ENCODE assay signal across 34 cellular contexts in genomic region chr21:20519076-20519475, GRCh38.
DNase-seq lines count a peak whose midpoint lies in the region; ATAC-seq, FAIRE-seq and TF ChIP-seq lines count a peak whose summit lies in the region.
"Had no signal": no experiment of that assay in that cellular context is flagged by ENCODE, and none has a peak within 500 bp of the region (broad histone marks: within the 10 kb centered on the region; RNA-seq: fewer than 3 reads in every experiment).

No MANE protein-coding gene starts in this region.

- no peaks in the 10 kb centered on the region for H4K20me1 ChIP-seq in HepG2 (ENCODE audit: insufficient read depth, low read length)
- H4K20me1 ChIP-seq in SU-DHL-6 (ENCODE audit: low read depth, low read length): no peaks in the 10 kb centered on the region
- no peaks in the 10 kb centered on the region for H4K20me1 ChIP-seq in K562 (replicated peaks; ENCODE audit: control insufficient read depth, insufficient read depth, low read length)
- H4K20me1 ChIP-seq: BLaER1; BLaER1 treated with 17β-estradiol and CSF1 and Interleukin-3, amounts not matched to agents 10 nM and 100 nM had no signal

- H3K4me3 ChIP-seq in HepG2 (replicated peaks in 1 of 3; ENCODE audit: insufficient read depth in 1 of 3, low read depth in 2 of 3, low read length in 3 of 3) (no peak overlapping the region), right lobe of liver (no peak overlapping the region), A549 (no peak overlapping the region), SU-DHL-6 (ENCODE audit: insufficient read depth, low read length, poor library complexity, severe bottlenecking) (no peak overlapping the region), K562 (no peak overlapping the region)
- H3K4me3 ChIP-seq: BLaER1; BLaER1 treated with 17β-estradiol and CSF1 and Interleukin-3, amounts not matched to agents 10 nM and 100 nM had no signal

- H3K9me3 ChIP-seq in HepG2 (ENCODE audit: low read length) (peaks cover 81% of the 10 kb centered on the region), right lobe of liver (no peaks in the 10 kb centered on the region), A549 (no peaks in the 10 kb centered on the region), SU-DHL-6 (ENCODE audit: insufficient read depth, low read length) (no peaks in the 10 kb centered on the region), K562 (replicated peaks; ENCODE audit: control insufficient read depth, insufficient read depth, low read depth, low read length) (no peaks in the 10 kb centered on the region)
- H3K9me3 ChIP-seq: BE2C; BLaER1; BLaER1 treated with 17β-estradiol and CSF1 and Interleukin-3, amounts not matched to agents 10 nM and 100 nM; Caco-2 had no signal

- TF ChIP-seq POLR2A in HepG2 (IDR thresholded peaks at IDR 0.05; ENCODE audit: insufficient read depth in 1 of 2, low read depth in 2 of 2, low read length in 2 of 2) (no peak), right lobe of liver (IDR thresholded peaks at IDR 0.05) (no peak), A549 (IDR thresholded peaks at IDR 0.05; ENCODE audit: low read length) (no peak), K562 (conservative IDR thresholded peaks at IDR 0.05) (no peak)

- no TSS peak for BruUV-seq in HepG2 (replicated peaks; lab: Mats Ljungman, UMichigan)
- BruUV-seq in K562 (replicated peaks; lab: Mats Ljungman, UMichigan): no TSS peak

- no peaks in the 10 kb centered on the region for H3K9me2 ChIP-seq in SU-DHL-6 (replicated peaks; ENCODE audit: insufficient read depth, low read length)

- H3K9ac ChIP-seq in HepG2 (ENCODE audit: insufficient read depth, low read depth, low read length): no peak overlapping the region
- H3K9ac ChIP-seq in SU-DHL-6 (ENCODE audit: low read length): no peak overlapping the region
- H3K9ac ChIP-seq in K562 (ENCODE audit: insufficient read depth in 1 of 2, low read depth in 2 of 2, low read length in 2 of 2): no peak overlapping the region
- H3K9ac ChIP-seq: BLaER1; BLaER1 treated with 17β-estradiol and CSF1 and Interleukin-3, amounts not matched to agents 10 nM and 100 nM had no signal

- no peaks in the 10 kb centered on the region for H3K9me1 ChIP-seq in K562 (ENCODE audit: control insufficient read depth, insufficient read depth, low read length)

- H3K4me1 ChIP-seq in HepG2 (ENCODE audit: insufficient read depth, low read length) (no peaks in the 10 kb centered on the region), right lobe of liver (no peaks in the 10 kb centered on the region), A549 (no peaks in the 10 kb centered on the region), K562 (replicated peaks in 1 of 2; ENCODE audit: control insufficient read depth in 2 of 2, insufficient read depth in 2 of 2, low read length in 2 of 2) (no peaks in the 10 kb centered on the region)
- H3K4me1 ChIP-seq: BE2C; BLaER1; BLaER1 treated with 17β-estradiol and CSF1 and Interleukin-3, amounts not matched to agents 10 nM and 100 nM; Caco-2 had no signal

- TF ChIP-seq EP300 in HepG2 (IDR thresholded peaks at IDR 0.05; ENCODE audit: low read depth in 2 of 2, low read length in 2 of 2): no peak
- TF ChIP-seq EP300 in HepG2 (CRISPR knock-in tag; IDR thresholded peaks at IDR 0.05; ENCODE audit: borderline replicate concordance): no peak
- no peak for TF ChIP-seq EP300 in A549 (IDR thresholded peaks at IDR 0.05)
- TF ChIP-seq EP300 in K562 (IDR thresholded peaks at IDR 0.05; ENCODE audit: low read length): no peak

- no peaks in the 10 kb centered on the region for H3K79me2 ChIP-seq in HepG2 (ENCODE audit: insufficient read depth, low read length)
- no peaks in the 10 kb centered on the region for H3K79me2 ChIP-seq in SU-DHL-6 (ENCODE audit: insufficient read depth, low read length)
- H3K79me2 ChIP-seq in K562 (ENCODE audit: control insufficient read depth, insufficient read depth, low read length): no peaks in the 10 kb centered on the region

- no peak for TF ChIP-seq CTCF in HepG2 (CRISPR knock-in tag; IDR thresholded peaks at IDR 0.05)
- no peak for TF ChIP-seq CTCF in right lobe of liver (IDR thresholded peaks at IDR 0.05)
- no peak for TF ChIP-seq CTCF in A549 (IDR thresholded peaks at IDR 0.05)
- no peak for TF ChIP-seq CTCF in SU-DHL-6 (IDR thresholded peaks at IDR 0.05; ENCODE audit: insufficient read depth, low read length, poor library complexity, severe bottlenecking)
- TF ChIP-seq CTCF in K562 (IDR thresholded peaks at IDR 0.05 in 2 of 3, conservative IDR thresholded peaks at IDR 0.05 in 1 of 3; ENCODE audit: insufficient read depth in 2 of 3, low read depth in 1 of 3, low read length in 3 of 3): no peak

- H3K27me3 ChIP-seq in HepG2 (ENCODE audit: control insufficient read depth in 1 of 2, insufficient read depth in 2 of 2, low read length in 2 of 2) (no peaks in the 10 kb centered on the region), right lobe of liver (no peaks in the 10 kb centered on the region), SU-DHL-6 (ENCODE audit: low read length) (no peaks in the 10 kb centered on the region), K562 (ENCODE audit: control insufficient read depth in 2 of 2, insufficient read depth in 2 of 2, low read length in 2 of 2) (no peaks in the 10 kb centered on the region)
- H3K27me3 ChIP-seq: BE2C; BLaER1; BLaER1 treated with 17β-estradiol and CSF1 and Interleukin-3, amounts not matched to agents 10 nM and 100 nM had no signal

- no peaks in the 10 kb centered on the region for H3K36me3 ChIP-seq in HepG2 (replicated peaks in 1 of 2; ENCODE audit: control insufficient read depth in 1 of 2, insufficient read depth in 2 of 2, low read length in 2 of 2)
- no peaks in the 10 kb centered on the region for H3K36me3 ChIP-seq in right lobe of liver
- H3K36me3 ChIP-seq in SU-DHL-6 (ENCODE audit: low read length): no peaks in the 10 kb centered on the region
- H3K36me3 ChIP-seq in K562 (ENCODE audit: control insufficient read depth, insufficient read depth, low read length): no peaks in the 10 kb centered on the region
- H3K36me3 ChIP-seq: BE2C; BLaER1; BLaER1 treated with 17β-estradiol and CSF1 and Interleukin-3, amounts not matched to agents 10 nM and 100 nM had no signal

- DNase-seq in HepG2 (ENCODE audit: low spot score) (no peak), right lobe of liver (no peak), A549 (ENCODE audit: low read depth in 1 of 2, low spot score in 1 of 2) (no peak), K562 (ENCODE audit: extremely low read depth in 1 of 4, low spot score in 3 of 4) (no peak), kidney tubule cell (ENCODE audit: low spot score) (no peak)
- no peak for DNase-seq in activated CD4-positive, alpha-beta T cell treated with anti-CD3 and anti-CD28 coated beads for 1 hour
- DNase-seq: 8988T; ACHN; AML-193; BE2C; C1 segment of cervical spinal cord; Caco-2; Calu3; CD4-positive, alpha-beta memory T cell; CD4-positive, alpha-beta T cell; CD4-positive, CD25-positive, alpha-beta regulatory T cell; CD8-positive, alpha-beta memory T cell; CD8-positive, alpha-beta T cell; COR-L47; DMS 273 treated with DMSO at 0.1 percent for 48 hours; DMS153; DMS53; DMS79; DMS79 treated with DMSO at 0.1 percent for 48 hours; DND-41; EL had no signal

- POLR2A ChIA-PET in HepG2 (lab: Yijun Ruan, JAX): no interaction called here
- POLR2A ChIA-PET in A549 (lab: Yijun Ruan, JAX): no interaction called here
- POLR2A ChIA-PET in K562 (lab: Yijun Ruan, JAX): no interaction called here

- TF ChIP-seq RAD21 in HepG2 (CRISPR knock-in tag; IDR thresholded peaks at IDR 0.05) (no peak), A549 (conservative IDR thresholded peaks at IDR 0.05 in 1 of 2, IDR thresholded peaks at IDR 0.05 in 1 of 2) (no peak), K562 (CRISPR knock-in tag; conservative IDR thresholded peaks at IDR 0.05 in 1 of 2, IDR thresholded peaks at IDR 0.05 in 1 of 2) (no peak)

- CTCF ChIA-PET in HepG2 (lab: Yijun Ruan, JAX; ENCODE audit: low intra/inter-chr PET ratio, low total read pairs): no interaction called here
- CTCF ChIA-PET in A549 (lab: Yijun Ruan, JAX): no interaction called here
- CTCF ChIA-PET in K562 (lab: Yijun Ruan, JAX; ENCODE audit: low intra/inter-chr PET ratio): no interaction called here

- no peaks in the 10 kb centered on the region for H3F3A ChIP-seq in SU-DHL-6 (ENCODE audit: insufficient read depth)

- in situ Hi-C loops in HepG2 (cut with HindIII; ENCODE audit: extremely low pct_ligation_motif_present, low pct_unique_long_range_greater_than_20kb) (no loop called here), K562 (cut with MboI) (no loop called here)

- ATAC-seq in HepG2 (no peak), right lobe of liver (no peak), A549 (no peak), K562 (no peak), GM18873 (IDR thresholded peaks at IDR 0.05; ENCODE audit: low FRiP score, unreplicated experiment) (no peak)
- ATAC-seq: CD8-positive, alpha-beta T cell had no signal

- H2AFZ ChIP-seq in HepG2 (ENCODE audit: low read length): no peak overlapping the region
- H2AFZ ChIP-seq in SU-DHL-6 (ENCODE audit: low read depth, low read length, severe bottlenecking): peak overlapping the region; percentile 43
- no peak overlapping the region for H2AFZ ChIP-seq in K562 (ENCODE audit: low read depth, low read length)

- WGBS in HepG2 (ENCODE audit: low lambda C conversion rate): 3% methylated on average over 3 of the region's 3 CpGs
- WGBS in right lobe of liver (ENCODE audit: insufficient coverage, low coverage, low lambda C conversion rate, missing lambda C conversion rate): 34% methylated on average over 3 of the region's 3 CpGs
- WGBS in A549 (ENCODE audit: missing lambda C conversion rate): 1% methylated on average over 3 of the region's 3 CpGs
- WGBS in K562 (ENCODE audit: insufficient coverage, low coverage, missing lambda C conversion rate): 18% methylated on average over 3 of the region's 3 CpGs

- intact Hi-C loops in HepG2 (cut with micrococcal nuclease; ENCODE audit: unreplicated experiment): no loop called here
- intact Hi-C loops in right lobe of liver (cut with DNase I): no loop called here
- intact Hi-C loops in K562 (cut with micrococcal nuclease): no loop called here

- FAIRE-seq in HepG2 (lab: Jason Lieb, UNC) (no peak), A549 (lab: Jason Lieb, UNC) (no peak), K562 (lab: Jason Lieb, UNC) (no peak)
- FAIRE-seq: A204.1, D721Med had no signal

- H3K27ac ChIP-seq in HepG2 (ENCODE audit: extremely low read length, insufficient read depth, low read length): no peak overlapping the region
- no peak overlapping the region for H3K27ac ChIP-seq in right lobe of liver
- no peak overlapping the region for H3K27ac ChIP-seq in A549
- H3K27ac ChIP-seq in SU-DHL-6 (ENCODE audit: low read depth, low read length): no peak overlapping the region
- H3K27ac ChIP-seq in K562 (ENCODE audit: extremely low read depth, low read depth, low read length): no peak overlapping the region
- H3K27ac ChIP-seq: 22Rv1; BLaER1; BLaER1 treated with 17β-estradiol and CSF1 and Interleukin-3, amounts not matched to agents 10 nM and 100 nM; C4-2B had no signal

- H3K4me2 ChIP-seq in HepG2 (ENCODE audit: low read depth, low read length): no peak overlapping the region
- no peak overlapping the region for H3K4me2 ChIP-seq in A549
- H3K4me2 ChIP-seq in SU-DHL-6 (ENCODE audit: low read depth, low read length, poor library complexity, severe bottlenecking): no peak overlapping the region
- H3K4me2 ChIP-seq in K562 (ENCODE audit: insufficient read depth, low read length): no peak overlapping the region
- H3K4me2 ChIP-seq: BLaER1; BLaER1 treated with 17β-estradiol and CSF1 and Interleukin-3, amounts not matched to agents 10 nM and 100 nM had no signal

TF ChIP-seq in K562, 482 proteins besides CTCF, POLR2A, EP300 and RAD21 (continues in another document):
- TF ChIP-seq RBM17 (IDR thresholded peaks at IDR 0.05; ENCODE audit: borderline replicate concordance, low read depth, low read length): no peak

Comparison
In these comparisons a context has a peak if more than half of its experiments do, and no peak if none do; other contexts are left out.
1. Of the 241 proteins assayed by ChIP-seq in both HepG2 and K562: peak only in HepG2: MAFF and MAFK; only in K562: MAFG; in both: none; in neither: 238.